ENCODE assay signal across 1 cellular context in genomic region chr18:50374753-50375391, GRCh38.
TF ChIP-seq lines count a peak whose summit lies in the region.

TSS of gene SKA1 (plus strand) at chr18:50375046. CDS start at chr18:50375831, 785 bp downstream.

TF ChIP-seq in WTC11, 78 proteins besides CTCF, POLR2A, EP300 and RAD21 (continued from another document and continues in another):
- TF ChIP-seq GABPB1 (CRISPR knock-in tag; IDR thresholded peaks at IDR 0.05) (peak; percentile 97), ARID4B (CRISPR knock-in tag; IDR thresholded peaks at IDR 0.05; ENCODE audit: borderline replicate concordance) (0 out of 2 replicates have a peak, but pooled peaks have one; percentile 22), ZNF425 (CRISPR knock-in tag; conservative IDR thresholded peaks at IDR 0.05) (no peak), JAZF1 (CRISPR knock-in tag; IDR thresholded peaks at IDR 0.05) (no peak), ZNF121 (CRISPR knock-in tag; IDR thresholded peaks at IDR 0.05) (no peak), SMAD3 (CRISPR knock-in tag; IDR thresholded peaks at IDR 0.05; ENCODE audit: borderline replicate concordance) (no peak), ATF3 (CRISPR knock-in tag; conservative IDR thresholded peaks at IDR 0.05) (peak; percentile 84), HMGA2 (CRISPR knock-in tag; IDR thresholded peaks at IDR 0.05) (no peak), ZNF219 (CRISPR knock-in tag; IDR thresholded peaks at IDR 0.05; ENCODE audit: borderline replicate concordance) (peak; percentile 65), ZNF232 (CRISPR knock-in tag; IDR thresholded peaks at IDR 0.05) (no peak), FOXP4 (CRISPR knock-in tag; IDR thresholded peaks at IDR 0.05) (no peak; the same call in 1 of the 2 replicates), MXD4 (CRISPR knock-in tag; IDR thresholded peaks at IDR 0.05; ENCODE audit: borderline replicate concordance) (no peak), FOXP1 (CRISPR knock-in tag; IDR thresholded peaks at IDR 0.05; ENCODE audit: borderline replicate concordance) (peak; percentile 76; the same call in 1 of the 2 replicates), PRRX2 (CRISPR knock-in tag; IDR thresholded peaks at IDR 0.05) (no peak), ZNF532 (CRISPR knock-in tag; IDR thresholded peaks at IDR 0.05; ENCODE audit: borderline replicate concordance) (no peak), CREB1 (CRISPR knock-in tag; IDR thresholded peaks at IDR 0.05) (no peak), ZNF423 (CRISPR knock-in tag; IDR thresholded peaks at IDR 0.05) (no peak), TEAD1 (CRISPR knock-in tag; IDR thresholded peaks at IDR 0.05) (0 out of 2 replicates have a peak, but pooled peaks have one; percentile 47), TP53 (CRISPR knock-in tag; IDR thresholded peaks at IDR 0.05) (peak; percentile 55; the same call in 1 of the 2 replicates), AR (CRISPR knock-in tag; IDR thresholded peaks at IDR 0.05) (no peak), ETV6 (CRISPR knock-in tag; IDR thresholded peaks at IDR 0.05) (peak; percentile 78; the same call in 1 of the 2 replicates), ATF6 (CRISPR knock-in tag; IDR thresholded peaks at IDR 0.05) (no peak), FOXJ3 (CRISPR knock-in tag; IDR thresholded peaks at IDR 0.05; ENCODE audit: borderline replicate concordance) (no peak), SP1 (CRISPR knock-in tag; conservative IDR thresholded peaks at IDR 0.05) (peak; percentile 86), NR2C2 (CRISPR knock-in tag; IDR thresholded peaks at IDR 0.05) (no peak), USF1 (CRISPR knock-in tag; IDR thresholded peaks at IDR 0.05) (no peak; the same call in 1 of the 2 replicates), NFYB (CRISPR knock-in tag; conservative IDR thresholded peaks at IDR 0.05; ENCODE audit: low read depth) (no peak), SMAD4 (CRISPR knock-in tag; IDR thresholded peaks at IDR 0.05) (no peak), USF2 (CRISPR knock-in tag; IDR thresholded peaks at IDR 0.05) (no peak; the same call in 1 of the 2 replicates), NFE2L1 (CRISPR knock-in tag; IDR thresholded peaks at IDR 0.05) (peak; percentile 89), ZNF138 (CRISPR knock-in tag; conservative IDR thresholded peaks at IDR 0.05) (no peak), E2F5 (CRISPR knock-in tag; IDR thresholded peaks at IDR 0.05) (peak; percentile 90; the same call in 1 of the 2 replicates), E2F1 (CRISPR knock-in tag; IDR thresholded peaks at IDR 0.05) (no peak), RORB (CRISPR knock-in tag; IDR thresholded peaks at IDR 0.05) (no peak), NR3C1 (CRISPR knock-in tag; conservative IDR thresholded peaks at IDR 0.05; ENCODE audit: low read depth) (0 out of 2 replicates have a peak, but pooled peaks have one; percentile 49)
